ENCODE assay signal across 13 cellular contexts in the genomic region with DNA sequence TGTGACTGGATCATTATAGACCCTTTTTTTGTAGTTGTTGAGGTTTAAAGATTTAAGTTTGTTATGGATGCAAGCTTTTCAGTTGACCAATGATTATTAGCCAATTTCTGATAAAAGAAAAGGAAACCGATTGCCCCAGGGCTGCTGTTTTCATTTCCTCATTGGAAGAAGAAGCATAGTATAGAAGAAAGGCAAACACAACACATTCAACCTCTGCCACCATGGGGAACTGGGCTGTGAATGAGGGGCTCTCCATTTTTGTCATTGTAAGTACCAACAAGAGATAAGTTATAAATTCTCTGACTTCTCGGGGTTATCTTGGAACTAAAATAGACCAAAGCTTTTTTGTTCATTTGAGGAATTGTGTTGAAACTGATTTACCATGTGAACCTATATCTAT. TPM values are rescaled to one million over a fixed set of nuclear protein-coding genes. Genes with fewer than 3 reads are reported as not detected.
DNase-seq lines count a peak whose midpoint lies in the region; ATAC-seq and TF ChIP-seq lines count a peak whose summit lies in the region.
"Had no signal": no experiment of that assay in that cellular context is flagged by ENCODE, and none has a peak within 500 bp of the region (broad histone marks: within the 10 kb centered on the region; RNA-seq: fewer than 3 reads in every experiment).

A gene (plus strand): TSS at position 203 of the 400 bp plus-strand sequence. CDS start 19 bp downstream, at position 222.

- no peak for TF ChIP-seq EP300 in sigmoid colon (IDR thresholded peaks at IDR 0.05)

- TF ChIP-seq POLR2A in GM18505 (IDR thresholded peaks at IDR 0.05; ENCODE audit: borderline replicate concordance, extremely low read depth, insufficient read depth, insufficient read length), result peak; percentile 57
- no peak for TF ChIP-seq POLR2A in sigmoid colon (IDR thresholded peaks at IDR 0.05)

- H3K4me3 ChIP-seq in sigmoid colon, result peak within 1 kb of the TSS in 2 of 4 donors; percentile 3 to 5
- no peak within 1 kb of the TSS for H3K4me3 ChIP-seq in osteoblast (ENCODE audit: insufficient read depth, low read length)

- intact Hi-C loops in sigmoid colon (cut with DNase I), result no loop called here

- H3K27me3 Mint-ChIP-seq in effector memory CD8-positive, alpha-beta T cell, result no peaks in the 10 kb centered on the region

- 53 to 78% (median 62%) methylated on average over 2 of the region's 2 CpGs for WGBS in adipose tissue, 3 donors
- 58 to 86% methylated on average over 2 of the region's 2 CpGs for WGBS in sigmoid colon, 2 donors

- H3K27me3 ChIP-seq in sigmoid colon (no peaks in the 10 kb centered on the region), osteoblast (ENCODE audit: insufficient read depth, low read length) (no peaks in the 10 kb centered on the region)

- H3K27ac Mint-ChIP-seq in effector memory CD8-positive, alpha-beta T cell, result no peak within 1 kb of the TSS
- H3K27ac Mint-ChIP-seq: H9 had no signal

- peaks cover 18 to 19% of the 10 kb centered on the region in 2 donors for H3K4me1 Mint-ChIP-seq in effector memory CD8-positive, alpha-beta T cell (ENCODE audit: low read depth in 2 of 2)
- H3K4me1 Mint-ChIP-seq: H9 had no signal

- H2AFZ ChIP-seq in osteoblast (ENCODE audit: low read length), result no peak within 1 kb of the TSS

- H3K27ac ChIP-seq in adipose tissue (ENCODE audit: low read depth, low read length) (no peak within 1 kb of the TSS), sigmoid colon (no peak within 1 kb of the TSS), osteoblast (ENCODE audit: low read depth, low read length) (no peak within 1 kb of the TSS)

- TF ChIP-seq CTCF in sigmoid colon (IDR thresholded peaks at IDR 0.05) (no peak), osteoblast (IDR thresholded peaks at IDR 0.05; ENCODE audit: extremely low read depth, low read depth, low read length) (no peak)

- H3K4me3 Mint-ChIP-seq in effector memory CD8-positive, alpha-beta T cell, result no peak within 1 kb of the TSS
- H3K4me3 Mint-ChIP-seq: H9 had no signal

- H3K36me3 Mint-ChIP-seq in effector memory CD8-positive, alpha-beta T cell (ENCODE audit: insufficient read depth), result no peaks in the 10 kb centered on the region

- H3K9me3 ChIP-seq in sigmoid colon (no peaks in the 10 kb centered on the region), osteoblast (ENCODE audit: low read depth, low read length) (no peaks in the 10 kb centered on the region)

- no peaks in the 10 kb centered on the region for H3K4me1 ChIP-seq in sigmoid colon
- no peaks in the 10 kb centered on the region for H3K4me1 ChIP-seq in osteoblast (ENCODE audit: insufficient read depth, low read length)

- no peaks in the 10 kb centered on the region for H4K20me1 ChIP-seq in osteoblast (ENCODE audit: insufficient read depth, low read length)

- no peak within 1 kb of the TSS for H3K4me2 ChIP-seq in osteoblast (ENCODE audit: insufficient read depth, low read length)

- ATAC-seq in GM18505 (IDR thresholded peaks at IDR 0.05; ENCODE audit: unreplicated experiment) (no peak), HG02798 (IDR thresholded peaks at IDR 0.05; ENCODE audit: poor library complexity, unreplicated experiment) (peak; percentile 38)
- no peak for ATAC-seq in effector memory CD8-positive, alpha-beta T cell (replicated peaks)

- H3K36me3 ChIP-seq in sigmoid colon, result no peaks in the 10 kb centered on the region
- H3K36me3 ChIP-seq in osteoblast (ENCODE audit: insufficient read depth, low read length), result no peaks in the 10 kb centered on the region

- no peak for DNase-seq in sigmoid colon
- DNase-seq in osteoblast (ENCODE audit: insufficient read length, low spot score, missing footprints), result no peak
- DNase-seq in effector memory CD8-positive, alpha-beta T cell, result no peak
- DNase-seq in effector CD8-positive, alpha-beta T cell (lab: John Stamatoyannopoulos, UW), result no peak
- no peak for DNase-seq in NCI-H510A treated with DMSO at 0.1 percent for 48 hours (lab: John Stamatoyannopoulos, UW)
- DNase-seq: activated T-cell treated with anti-CD3 and anti-CD28 coated beads for 4 hours, H9, kidney, NCI-H1436, OCI-M1 had no signal

- no peaks in the 10 kb centered on the region for H3K79me2 ChIP-seq in osteoblast (ENCODE audit: insufficient read depth, low read length)

- no peaks in the 10 kb centered on the region for H3K9me3 Mint-ChIP-seq in effector memory CD8-positive, alpha-beta T cell

RNA-seq across cellular contexts. Expression of the gene that starts here (rescaled TPM):
- polyA plus RNA-seq in adipose tissue (10 to 100 TPM in 2 of 3 donors, 1 to 10 TPM in 1; 2.8 to 19.8 (median 11.1) TPM), sigmoid colon (10 to 100 TPM in 2 of 3 donors, 1 to 10 TPM in 1; 6.0 to 25.0 (median 23.0) TPM)
- total RNA-seq in sigmoid colon (10 to 100 TPM in 3 of 4 donors, 1 to 10 TPM in 1; 8.9 to 28.5 (median 24.0) TPM), osteoblast (0.29 and 1.4 TPM in 2 replicates)
